ENCODE assay signal across 28 cellular contexts in the genomic region with DNA sequence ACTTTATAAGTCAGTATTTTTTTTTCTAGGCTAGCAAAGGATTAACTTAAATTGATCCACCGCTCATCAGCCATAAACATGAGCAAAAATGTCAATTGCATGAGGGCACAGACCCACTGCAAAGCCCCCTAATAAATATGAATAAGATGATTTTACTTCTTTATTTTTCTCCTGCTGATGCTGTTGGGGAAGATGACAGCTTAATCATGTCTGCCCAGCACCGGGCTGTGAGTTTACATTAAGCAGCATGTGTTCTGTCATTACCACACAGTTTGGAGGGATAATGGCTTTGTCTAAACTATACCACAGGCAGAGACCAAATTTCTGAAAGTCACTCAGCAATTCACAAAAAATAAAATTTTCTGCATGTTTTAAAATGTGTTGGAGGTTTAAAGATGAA.
"Had no signal": no experiment of that assay in that cellular context is flagged by ENCODE, and none has a peak within 500 bp of the region (broad histone marks: within the 10 kb centered on the region; RNA-seq: fewer than 3 reads in every experiment).

No MANE protein-coding gene starts in this region.

- H3K27ac Mint-ChIP-seq: dendritic cell treated with granulocyte-macrophage colony-stimulating factor and Interleukin-4, amounts not matched to agents 40 ng/mL and 50 ng/mL, for 4 days; effector memory CD8-positive, alpha-beta T cell; endodermal cell; mesothelial cell of epicardium; naive B cell had no signal

- H3K9me3 ChIP-seq: colonic mucosa, esophagus squamous epithelium, gastrocnemius medialis, heart right ventricle, left lung, lower lobe of right lung had no signal

- FAIRE-seq: endometrium, islet of Langerhans, keratinocyte had no signal

- H3K36me3 ChIP-seq: colonic mucosa, esophagus squamous epithelium, gastrocnemius medialis, heart right ventricle, left lung, lower lobe of right lung had no signal

- DNase-seq: colonic mucosa; cortex of kidney; effector CD8-positive, alpha-beta T cell; effector memory CD8-positive, alpha-beta T cell; endodermal cell; erythroblast; esophagus squamous epithelium; foreskin fibroblast; foreskin melanocyte; gastrocnemius medialis; glutamatergic neuron; head of caudate nucleus; heart right ventricle; hippocampal formation; left cardiac atrium; left lung; left ventricle myocardium superior; lower lobe of right lung; mesenchymal stem cell; mucosa of descending colon; naive B cell had no signal

- ATAC-seq: effector memory CD8-positive, alpha-beta T cell; esophagus mucosa; gastrocnemius medialis; heart right ventricle; left cardiac atrium; left lung; left ventricle myocardium superior; lower lobe of right lung; mucosa of descending colon had no signal

- H3K9me3 Mint-ChIP-seq: dendritic cell treated with granulocyte-macrophage colony-stimulating factor and Interleukin-4, amounts not matched to agents 40 ng/mL and 50 ng/mL, for 4 days; endodermal cell; mesothelial cell of epicardium had no signal

- H3K36me3 Mint-ChIP-seq: mesothelial cell of epicardium, naive B cell had no signal

- H3K27me3 Mint-ChIP-seq: dendritic cell treated with granulocyte-macrophage colony-stimulating factor and Interleukin-4, amounts not matched to agents 40 ng/mL and 50 ng/mL, for 4 days; effector memory CD8-positive, alpha-beta T cell; naive B cell had no signal

- H3K4me1 Mint-ChIP-seq: naive B cell had no signal

- H3K4me1 ChIP-seq: colonic mucosa, esophagus squamous epithelium, gastrocnemius medialis, heart right ventricle, left lung, lower lobe of right lung had no signal

- H3K27me3 ChIP-seq: colonic mucosa, esophagus squamous epithelium, gastrocnemius medialis, heart right ventricle, left lung had no signal

- H3K27ac ChIP-seq: colonic mucosa, epithelial cell of prostate, esophagus squamous epithelium, gastrocnemius medialis, heart right ventricle, left lung, lower lobe of right lung had no signal

- H3K4me3 Mint-ChIP-seq: dendritic cell treated with granulocyte-macrophage colony-stimulating factor and Interleukin-4, amounts not matched to agents 40 ng/mL and 50 ng/mL, for 4 days; effector memory CD8-positive, alpha-beta T cell; endodermal cell; mesothelial cell of epicardium; naive B cell had no signal

- H3K4me3 ChIP-seq: colonic mucosa, esophagus squamous epithelium, gastrocnemius medialis, heart right ventricle, left lung, lower lobe of right lung, mucosa of descending colon had no signal
